Comparison of ENCODE assay signal across 8 cellular contexts in genomic region chr2:127080941-127081769, GRCh38. TPM values are rescaled to one million over a fixed set of nuclear protein-coding genes. Genes with fewer than 3 reads are reported as not detected.
DNase-seq lines count a peak whose midpoint lies in the region; ATAC-seq and TF ChIP-seq lines count a peak whose summit lies in the region.

No MANE protein-coding gene starts in this region.

- peak; percentile 40 for ATAC-seq in GM21390 (IDR thresholded peaks at IDR 0.05; ENCODE audit: unreplicated experiment)

- H3K9me3 Mint-ChIP-seq in type B pancreatic cell, result no peaks in the 10 kb centered on the region

- no peak overlapping the region for H3K4me3 Mint-ChIP-seq in type B pancreatic cell

- no peak for TF ChIP-seq CTCF in type B pancreatic cell (conservative IDR thresholded peaks at IDR 0.05)

- no peaks in the 10 kb centered on the region for H3K36me3 ChIP-seq in Karpas-422 (ENCODE audit: insufficient read depth, low read length)
- H3K36me3 ChIP-seq in subcutaneous abdominal adipose tissue (ENCODE audit: control insufficient read depth in 5 of 5, insufficient read depth in 5 of 5, low read length in 5 of 5), result no peaks in the 10 kb centered on the region

- H2AFZ ChIP-seq in Karpas-422 (ENCODE audit: low read length), result peak overlapping the region; percentile 75

- no peaks in the 10 kb centered on the region for H3K27me3 Mint-ChIP-seq in type B pancreatic cell

- H3K79me2 ChIP-seq in Karpas-422 (ENCODE audit: low read length), result no peaks in the 10 kb centered on the region

- H3K9ac ChIP-seq in Karpas-422 (ENCODE audit: low read length) (peak overlapping the region; percentile 44), subcutaneous abdominal adipose tissue (ENCODE audit: low read length in 5 of 5) (peak overlapping the region in 2 of 5 donors; percentile 21 to 44)

- H3K9me3 ChIP-seq in Karpas-422 (ENCODE audit: low read length) (no peaks in the 10 kb centered on the region), subcutaneous abdominal adipose tissue (ENCODE audit: control insufficient read depth in 5 of 5, low read length in 5 of 5) (no peaks in the 10 kb centered on the region)

- H3K27ac Mint-ChIP-seq in type B pancreatic cell, result no peak overlapping the region

- H4K20me1 ChIP-seq in Karpas-422 (ENCODE audit: insufficient read depth, low read depth, low read length), result no peaks in the 10 kb centered on the region

- H3K27ac ChIP-seq in Karpas-422 (ENCODE audit: low read length), result no peak overlapping the region
- H3K27ac ChIP-seq in subcutaneous abdominal adipose tissue (ENCODE audit: low read depth, low read length), result peak overlapping the region; percentile 94

- peaks cover 28% of the 10 kb centered on the region for H3K4me1 ChIP-seq in Karpas-422 (ENCODE audit: low read length)
- H3K4me1 ChIP-seq in subcutaneous abdominal adipose tissue (ENCODE audit: control insufficient read depth in 5 of 5, insufficient read depth in 5 of 5, low read length in 5 of 5), result peaks cover 22 to 98% (median 94%) of the 10 kb centered on the region in 5 donors

- H3K9me2 ChIP-seq in Karpas-422 (replicated peaks; ENCODE audit: insufficient read depth, low read length), result no peaks in the 10 kb centered on the region

- H3K27me3 ChIP-seq in Karpas-422 (ENCODE audit: low read length) (no peaks in the 10 kb centered on the region), subcutaneous abdominal adipose tissue (ENCODE audit: control insufficient read depth in 5 of 5, insufficient read depth in 4 of 5, low read length in 5 of 5) (no peaks in the 10 kb centered on the region)

- H3K4me3 ChIP-seq in Karpas-422 (ENCODE audit: low read length), result peak overlapping the region; percentile 58; the same call in 1 of the 2 replicates
- H3K4me3 ChIP-seq in subcutaneous abdominal adipose tissue (ENCODE audit: low read depth in 1 of 5, low read length in 5 of 5), result peak overlapping the region in 2 of 5 donors; percentile 6 to 18

- peaks cover 4% of the 10 kb centered on the region for H3K36me3 Mint-ChIP-seq in type B pancreatic cell

- peaks cover 43% of the 10 kb centered on the region for H3K4me1 Mint-ChIP-seq in type B pancreatic cell (ENCODE audit: unreplicated experiment)

- peak overlapping the region; percentile 59 for H3K4me2 ChIP-seq in Karpas-422 (ENCODE audit: low read depth, low read length, poor library complexity, severe bottlenecking)

- DNase-seq in CD1c-positive myeloid dendritic cell (ENCODE audit: extremely low spot score) (peak; percentile 96), Karpas-422 (peak; percentile 46), medulla oblongata (ENCODE audit: extremely low spot score) (peak; percentile 47), NCI-H226 (no peak), type B pancreatic cell (ENCODE audit: extremely low spot score, unreplicated experiment) (no peak)
- peak; percentile 18 to 35 for DNase-seq in activated T-helper 1 cell treated with anti-CD3 and anti-CD28 coated beads, Interleukin-2, amount 50 U/mL, for 16 hours (ENCODE audit: low read depth in 1 of 2, low spot score in 1 of 2)

RNA-seq across cellular contexts. Expression of gene BIN1, which starts 25.8 kb away (rescaled TPM):
- total RNA-seq in Karpas-422 (2014; rRNA removed; shearing (Covaris generic); ENCODE audit: low replicate concordance), result 8.4 and 17.8 TPM in 2 replicates
- 26.3 and 63.4 TPM in 2 replicates for total RNA-seq in type B pancreatic cell (ENCODE audit: low replicate concordance)

Comparison
In these comparisons a context has a peak if more than half of its experiments do, and no peak if none do; other contexts are left out.
1. DNase-seq: peak in CD1c-positive myeloid dendritic cell (single experiment), Karpas-422 (single experiment), activated T-helper 1 cell treated with anti-CD3 and anti-CD28 coated beads, Interleukin-2, amount 50 U/mL, for 16 hours (2 of 2) and medulla oblongata (single experiment); none in NCI-H226 (single experiment) and type B pancreatic cell (single experiment).